ENCODE assay signal across 8 cellular contexts in genomic region chr1:33080885-33081553, GRCh38. TPM values are rescaled to one million over a fixed set of nuclear protein-coding genes. Genes with fewer than 3 reads are reported as not detected.
A peak's percentile ranks its signal among the peaks of the same experiment; 100 is the strongest.
DNase-seq lines count a peak whose midpoint lies in the region; ATAC-seq and TF ChIP-seq lines count a peak whose summit lies in the region.

AZIN2 (plus strand) TSS chr1:33081153; CDS start chr1:33082250, 1,097 bp downstream.

- H3K9me3 Mint-ChIP-seq in activated T-cell treated with anti-CD3 and anti-CD28 coated beads, Interleukin-2, amount 50 U/mL, for 24 hours, result no peaks in the 10 kb centered on the region

- H3K27ac ChIP-seq in OCI-LY1 (ENCODE audit: low read depth, low read length, poor library complexity, severe bottlenecking) (no peak within 1 kb of the TSS), esophagus (ENCODE audit: low read depth in 2 of 2, low read length in 1 of 2) (no peak within 1 kb of the TSS), mucosa of rectum (ENCODE audit: low read depth in 2 of 2, low read length in 2 of 2) (peak within 1 kb of the TSS in 1 of 2 donors; percentile 35)

- 1 to 2% methylated on average over 38 to 52 of the region's 52 CpGs for WGBS in esophagus, 2 donors

- peaks cover 22% of the 10 kb centered on the region for H3K4me1 Mint-ChIP-seq in activated T-cell treated with anti-CD3 and anti-CD28 coated beads, Interleukin-2, amount 50 U/mL, for 24 hours (ENCODE audit: low read depth)

- peak within 1 kb of the TSS; percentile 60 for H3K4me3 ChIP-seq in OCI-LY1 (ENCODE audit: low read depth, low read length, poor library complexity, severe bottlenecking)
- peak within 1 kb of the TSS; percentile 58 to 65 for H3K4me3 ChIP-seq in esophagus (ENCODE audit: low read depth in 1 of 2, low read length in 2 of 2)
- H3K4me3 ChIP-seq in mucosa of rectum (ENCODE audit: low read length in 2 of 2), result peak within 1 kb of the TSS; percentile 92 to 93

- no peaks in the 10 kb centered on the region for H3K36me3 ChIP-seq in OCI-LY1 (ENCODE audit: insufficient read depth, low read length)
- no peaks in the 10 kb centered on the region for H3K36me3 ChIP-seq in esophagus (ENCODE audit: control insufficient read depth in 2 of 2, insufficient read depth in 2 of 2, low read length in 1 of 2)
- no peaks in the 10 kb centered on the region for H3K36me3 ChIP-seq in mucosa of rectum (ENCODE audit: control insufficient read depth in 2 of 2, insufficient read depth in 2 of 2, low read length in 2 of 2)

- H3K79me2 ChIP-seq in OCI-LY1 (ENCODE audit: insufficient read depth, low read length), result no peaks in the 10 kb centered on the region

- peak within 1 kb of the TSS; percentile 76 for H3K4me2 ChIP-seq in OCI-LY1 (ENCODE audit: low read length)

- H4K20me1 ChIP-seq in OCI-LY1 (ENCODE audit: insufficient read depth, low read length), result no peaks in the 10 kb centered on the region

- H3K27me3 ChIP-seq in OCI-LY1 (ENCODE audit: insufficient read depth, low read length) (no peaks in the 10 kb centered on the region; the same call in 1 of the 2 replicates), esophagus (ENCODE audit: control insufficient read depth in 1 of 2, insufficient read depth in 2 of 2, low read length in 2 of 2) (no peaks in the 10 kb centered on the region), mucosa of rectum (ENCODE audit: control insufficient read depth in 2 of 2, insufficient read depth in 2 of 2, low read length in 2 of 2) (peaks cover 0 to 2% of the 10 kb centered on the region in 2 donors)

- DNase-seq in D341Med (ENCODE audit: low spot score) (peak; percentile 98), HuH-7 (ENCODE audit: low spot score) (peak; percentile 90)
- DNase-seq in activated T-cell treated with anti-CD3 and anti-CD28 coated beads, Interleukin-2, amount 50 U/mL, for 24 hours, result peak; percentile 98
- DNase-seq in stimulated activated CD8-positive, alpha-beta memory T cell treated with anti-CD3 and anti-CD28 coated beads, Interleukin-4, amount 100 ng/mL, for 24 hours (ENCODE audit: low read depth), result peak; percentile 96

- H3K9me3 ChIP-seq in OCI-LY1 (ENCODE audit: low read length) (no peaks in the 10 kb centered on the region), esophagus (ENCODE audit: control insufficient read depth in 2 of 2, insufficient read depth in 1 of 2, low read depth in 1 of 2, low read length in 1 of 2) (no peaks in the 10 kb centered on the region), mucosa of rectum (ENCODE audit: control insufficient read depth in 2 of 2, low read length in 2 of 2) (no peaks in the 10 kb centered on the region)

- H3K27me3 Mint-ChIP-seq in activated T-cell treated with anti-CD3 and anti-CD28 coated beads, Interleukin-2, amount 50 U/mL, for 24 hours, result no peaks in the 10 kb centered on the region

- H2AFZ ChIP-seq in OCI-LY1 (ENCODE audit: low read length), result 0 out of 2 replicates have a peak within 1 kb of the TSS, but pooled peaks have one; percentile 40

- H3K36me3 Mint-ChIP-seq in activated T-cell treated with anti-CD3 and anti-CD28 coated beads, Interleukin-2, amount 50 U/mL, for 24 hours (ENCODE audit: low read depth), result no peaks in the 10 kb centered on the region

- no peak for TF ChIP-seq CTCF in OCI-LY1 (IDR thresholded peaks at IDR 0.05; ENCODE audit: low read length)

- H3F3A ChIP-seq in OCI-LY1 (ENCODE audit: insufficient read depth, low read length), result no peaks in the 10 kb centered on the region

- H3K9me2 ChIP-seq in OCI-LY1 (ENCODE audit: low read depth, low read length), result no peaks in the 10 kb centered on the region

- H3K4me1 ChIP-seq in OCI-LY1 (ENCODE audit: insufficient read depth, low read length, severe bottlenecking), result peaks cover 14% of the 10 kb centered on the region
- no peaks in the 10 kb centered on the region for H3K4me1 ChIP-seq in esophagus (ENCODE audit: control insufficient read depth in 2 of 2, insufficient read depth in 2 of 2, low read length in 1 of 2)
- H3K4me1 ChIP-seq in mucosa of rectum (ENCODE audit: control insufficient read depth in 2 of 2, insufficient read depth in 2 of 2, low read length in 2 of 2), result peaks cover 2 to 17% of the 10 kb centered on the region in 2 donors

- peak within 1 kb of the TSS; percentile 82 for H3K4me3 Mint-ChIP-seq in activated T-cell treated with anti-CD3 and anti-CD28 coated beads, Interleukin-2, amount 50 U/mL, for 24 hours

- peak within 1 kb of the TSS; percentile 76 for H3K27ac Mint-ChIP-seq in activated T-cell treated with anti-CD3 and anti-CD28 coated beads, Interleukin-2, amount 50 U/mL, for 24 hours

- H3K9ac ChIP-seq in OCI-LY1 (ENCODE audit: low read length) (peak within 1 kb of the TSS; percentile 46; the same call in 1 of the 2 replicates), mucosa of rectum (ENCODE audit: low read depth in 1 of 2, low read length in 2 of 2) (peak within 1 kb of the TSS; percentile 70 to 78)

- ATAC-seq in GM21526 (IDR thresholded peaks at IDR 0.05; ENCODE audit: low FRiP score, unreplicated experiment), result peak; percentile 89

RNA-seq across cellular contexts. Expression of gene AZIN2, which starts in this region (rescaled TPM):
- under 1 TPM; 0.63 to 0.72 TPM for polyA plus RNA-seq in esophagus
